ENCODE assay signal across 11 cellular contexts in genomic region chr5:61052870-61053269, GRCh38.
DNase-seq lines count a peak whose midpoint lies in the region; ATAC-seq, FAIRE-seq and TF ChIP-seq lines count a peak whose summit lies in the region.
"Had no signal": no experiment of that assay in that cellular context is flagged by ENCODE, and none has a peak within 500 bp of the region (broad histone marks: within the 10 kb centered on the region; RNA-seq: fewer than 3 reads in every experiment).

No MANE protein-coding gene starts in this region.

- DNase-seq in Calu3 = peak; percentile 15
- peak; percentile 91 for DNase-seq in IMR-90
- DNase-seq in bronchial epithelial cell (ENCODE audit: low read depth) = peak; percentile 95
- DNase-seq in mesenchymal stem cell = peak; percentile 82
- no peak for DNase-seq in lower lobe of right lung
- no peak for DNase-seq in NCI-H1105 (lab: John Stamatoyannopoulos, UW)
- DNase-seq: activated effector memory CD4-positive, alpha-beta T cell treated with Interleukin-2 at 50 U/mL for 16 hours; GDM1; NCI-H345 had no signal

- H3K9me3 ChIP-seq in IMR-90 (ENCODE audit: control insufficient read depth, insufficient read depth, low read length) (no peaks in the 10 kb centered on the region), mesenchymal stem cell (ENCODE audit: control insufficient read depth, low read length) (no peaks in the 10 kb centered on the region), lower lobe of right lung (no peaks in the 10 kb centered on the region)

- H3K4ac ChIP-seq in IMR-90 (ENCODE audit: low read depth, low read length) (no peak overlapping the region), mesenchymal stem cell (ENCODE audit: low read depth in 1 of 2, low read length in 2 of 2) (no peak overlapping the region)

- no peak overlapping the region for H3K56ac ChIP-seq in IMR-90 (ENCODE audit: extremely low read depth, insufficient read depth, low read length)

- no peak for TF ChIP-seq POLR2A in IMR-90 (IDR thresholded peaks at IDR 0.05; ENCODE audit: low read depth, low read length)

- no peak overlapping the region for H3K18ac ChIP-seq in IMR-90 (ENCODE audit: low read depth, low read length)
- no peak overlapping the region for H3K18ac ChIP-seq in mesenchymal stem cell (ENCODE audit: low read depth in 1 of 2, low read length in 2 of 2)

- H2AFZ ChIP-seq in IMR-90 (replicated peaks; ENCODE audit: low read length, poor library complexity) (no peak overlapping the region), mesenchymal stem cell (ENCODE audit: low read depth, low read length) (no peak overlapping the region)

- H4K5ac ChIP-seq in IMR-90 (ENCODE audit: low read depth, low read length) = no peak overlapping the region

- H2BK15ac ChIP-seq in IMR-90 (ENCODE audit: low read depth, low read length) = 0 out of 3 replicates have a peak overlapping the region, but pooled peaks have one; percentile 46
- H2BK15ac ChIP-seq in mesenchymal stem cell (ENCODE audit: low read depth, poor library complexity, severe bottlenecking) = no peak overlapping the region

- H3K9ac ChIP-seq in IMR-90 (ENCODE audit: low read depth, low read length) = no peak overlapping the region
- peak overlapping the region; percentile 28 for H3K9ac ChIP-seq in mesenchymal stem cell (ENCODE audit: low read length)

- no peak overlapping the region for H3K27ac ChIP-seq in IMR-90 (ENCODE audit: insufficient read depth, low read length)
- peak overlapping the region; percentile 77 for H3K27ac ChIP-seq in mesenchymal stem cell (ENCODE audit: low read length, poor library complexity, severe bottlenecking)
- H3K27ac ChIP-seq in lower lobe of right lung = no peak overlapping the region

- no peaks in the 10 kb centered on the region for H3K27me3 Mint-ChIP-seq in Calu3 (ENCODE audit: unreplicated experiment)

- in situ Hi-C loops in IMR-90 (cut with MboI; ENCODE audit: low sequenced_read_pairs) = loop anchor here (10.0 to 25.0 kb wide), 3 partner anchors 272 to 1084 kb away; no protein-coding TSS in a partner anchor

- H3K4me2 ChIP-seq in IMR-90 (ENCODE audit: low read depth, low read length) (peak overlapping the region; percentile 77; the same call in 1 of the 2 replicates), mesenchymal stem cell (ENCODE audit: low read length, poor library complexity, severe bottlenecking) (no peak overlapping the region)

- H4K91ac ChIP-seq in IMR-90 (ENCODE audit: insufficient read depth, low read depth, low read length) (no peak overlapping the region), mesenchymal stem cell (ENCODE audit: low read length) (no peak overlapping the region)

- peaks cover 3% of the 10 kb centered on the region; the same call in 1 of the 2 replicates for H3K9me1 ChIP-seq in IMR-90 (ENCODE audit: insufficient read depth, low read length)

- ATAC-seq in IMR-90 (ENCODE audit: low read depth) (peak; percentile 65), lower lobe of right lung (no peak), GM19463 (IDR thresholded peaks at IDR 0.05; ENCODE audit: unreplicated experiment) (no peak), GM21619 (IDR thresholded peaks at IDR 0.05; ENCODE audit: unreplicated experiment) (no peak)

- no peak overlapping the region for H2AK5ac ChIP-seq in IMR-90 (ENCODE audit: low read depth, low read length)
- H2AK5ac ChIP-seq in mesenchymal stem cell (ENCODE audit: low read length, severe bottlenecking) = no peak overlapping the region

- H2BK120ac ChIP-seq in IMR-90 (ENCODE audit: low read depth, low read length) (no peak overlapping the region), mesenchymal stem cell (ENCODE audit: low read depth, low read length) (no peak overlapping the region)

- H3K4me1 ChIP-seq in IMR-90 (ENCODE audit: control insufficient read depth, insufficient read depth, low read length) (peaks cover 6% of the 10 kb centered on the region; the same call in 1 of the 2 replicates), mesenchymal stem cell (ENCODE audit: control insufficient read depth, insufficient read depth, low read depth, low read length) (peaks cover 2% of the 10 kb centered on the region), lower lobe of right lung (no peaks in the 10 kb centered on the region)

- WGBS in IMR-90 (ENCODE audit: extremely low coverage in 2 of 2, insufficient read length in 1 of 2), 2 experiments = no CpG with 5 or more reads among the region's 2 CpGs
- WGBS in mesenchymal stem cell = no CpG with 5 or more reads among the region's 2 CpGs

- peaks cover 2% of the 10 kb centered on the region; the same call in 1 of the 2 replicates for H4K20me1 ChIP-seq in IMR-90 (ENCODE audit: insufficient read depth, low read length)

- FAIRE-seq in bronchial epithelial cell (lab: Jason Lieb, UNC) = no peak

- H3K36me3 Mint-ChIP-seq in Calu3 (ENCODE audit: insufficient read depth, unreplicated experiment) = no peaks in the 10 kb centered on the region

- BruUV-seq in Calu3 (replicated peaks; lab: Mats Ljungman, UMichigan) (no TSS peak), IMR-90 (replicated peaks; lab: Mats Ljungman, UMichigan) (no TSS peak)

- no peak overlapping the region for H4K8ac ChIP-seq in IMR-90 (ENCODE audit: low read depth in 2 of 2, low read length in 2 of 2)
- no peak overlapping the region for H4K8ac ChIP-seq in mesenchymal stem cell (ENCODE audit: low read length)

- H3K14ac ChIP-seq in IMR-90 (replicated peaks; ENCODE audit: low read depth, low read length) (no peak overlapping the region), mesenchymal stem cell (ENCODE audit: low read length in 2 of 2) (no peak overlapping the region)

- H3K79me1 ChIP-seq in IMR-90 (ENCODE audit: low read depth in 1 of 2, low read length in 2 of 2) (peaks cover 6 to 10% of the 10 kb centered on the region in 2 experiments; a peak in 3 of 4 replicates), mesenchymal stem cell (replicated peaks; ENCODE audit: low read length, poor library complexity, severe bottlenecking) (peaks cover 3% of the 10 kb centered on the region)

- POLR2A ChIA-PET in IMR-90 (lab: Charles Lee; ENCODE audit: unreplicated experiment) = no interaction called here

- dilution Hi-C loops in IMR-90 (cut with HindIII; ENCODE audit: low sequenced_read_pairs, unreplicated experiment) = no loop called here

- TF ChIP-seq CTCF in Calu3 (IDR thresholded peaks at IDR 0.05; ENCODE audit: unreplicated experiment) (no peak), IMR-90 (conservative IDR thresholded peaks at IDR 0.05; ENCODE audit: low read depth, low read length) (no peak), bronchial epithelial cell (IDR thresholded peaks at IDR 0.05; ENCODE audit: insufficient read depth, low read length, severe bottlenecking) (no peak), lower lobe of right lung (IDR thresholded peaks at IDR 0.05) (no peak)

- H3K4me3 ChIP-seq in IMR-90 (ENCODE audit: insufficient read depth, low read depth, low read length) (no peak overlapping the region), bronchial epithelial cell (ENCODE audit: low read depth, low read length) (no peak overlapping the region), mesenchymal stem cell (ENCODE audit: insufficient read depth in 1 of 2, low read depth in 1 of 2, low read length in 2 of 2) (no peak overlapping the region), lower lobe of right lung (no peak overlapping the region)

- H3K23ac ChIP-seq in IMR-90 (ENCODE audit: low read depth, low read length) (no peak overlapping the region), mesenchymal stem cell (ENCODE audit: low read length in 2 of 2) (no peak overlapping the region)

- H3K27me3 ChIP-seq in IMR-90 (ENCODE audit: control insufficient read depth, insufficient read depth, low read length) (no peaks in the 10 kb centered on the region), bronchial epithelial cell (ENCODE audit: control insufficient read depth, insufficient read depth, low read length) (no peaks in the 10 kb centered on the region), mesenchymal stem cell (ENCODE audit: control insufficient read depth in 1 of 2, insufficient read depth in 1 of 2, low read length in 2 of 2) (no peaks in the 10 kb centered on the region), lower lobe of right lung (ENCODE audit: low read depth) (no peaks in the 10 kb centered on the region)

- H3K36me3 ChIP-seq in IMR-90 (ENCODE audit: control insufficient read depth, insufficient read depth, low read length) (no peaks in the 10 kb centered on the region), bronchial epithelial cell (ENCODE audit: control insufficient read depth, insufficient read depth, low read length) (no peaks in the 10 kb centered on the region), mesenchymal stem cell (ENCODE audit: control insufficient read depth in 1 of 2, insufficient read depth in 2 of 2, low read depth in 1 of 2, low read length in 2 of 2) (no peaks in the 10 kb centered on the region), lower lobe of right lung (no peaks in the 10 kb centered on the region)

- H3K9me3 Mint-ChIP-seq in Calu3 (ENCODE audit: low read depth, unreplicated experiment) = no peaks in the 10 kb centered on the region

- intact Hi-C loops in Calu3 (cut with micrococcal nuclease; ENCODE audit: unreplicated experiment) (loop anchor here (2.0 to 10.0 kb wide), 6 partner anchors 96 to 589 kb away; partner anchors contain the start of gene SMIM15), IMR-90 (cut with micrococcal nuclease) (loop anchor here (5.0 to 10.0 kb wide), 3 partner anchors 96 to 1092 kb away; no protein-coding TSS in a partner anchor), lower lobe of right lung (cut with DNase I) (no loop called here)

- no peak overlapping the region for H2BK12ac ChIP-seq in mesenchymal stem cell (ENCODE audit: low read length in 2 of 2)

- peak overlapping the region; percentile 67 for H3K27ac Mint-ChIP-seq in Calu3 (ENCODE audit: unreplicated experiment)

- CTCF ChIA-PET in Calu3 (lab: Charles Lee) = no interaction called here
- CTCF ChIA-PET in IMR-90 (lab: Yijun Ruan, JAX) = interaction anchor here (0.6 kb wide), 1 partner anchor 58 kb away, joined by 3 read pairs; no protein-coding TSS in a partner anchor

- no peak overlapping the region for H2BK20ac ChIP-seq in IMR-90 (ENCODE audit: low read depth, low read length)

- peak overlapping the region; percentile 37 for H2BK5ac ChIP-seq in IMR-90 (ENCODE audit: low read depth, low read length, poor library complexity, severe bottlenecking)
- H2BK5ac ChIP-seq in mesenchymal stem cell (ENCODE audit: low read depth, low read length, poor library complexity, severe bottlenecking) = no peak overlapping the region

- TF ChIP-seq RAD21 in IMR-90 (IDR thresholded peaks at IDR 0.05; ENCODE audit: low read length) = no peak

- peaks cover 37% of the 10 kb centered on the region for H3K4me1 Mint-ChIP-seq in Calu3 (ENCODE audit: low read depth, unreplicated experiment)

- H3K4me3 Mint-ChIP-seq in Calu3 (ENCODE audit: low read depth, unreplicated experiment) = no peak overlapping the region

- no peak overlapping the region for H2AK9ac ChIP-seq in IMR-90 (replicated peaks; ENCODE audit: low read depth, low read length, poor library complexity)

TF ChIP-seq in IMR-90, 13 proteins besides CTCF, POLR2A, EP300 and RAD21:
- TF ChIP-seq MXI1 (IDR thresholded peaks at IDR 0.05; ENCODE audit: borderline replicate concordance, low read depth, low read length) (no peak), FOS (IDR thresholded peaks at IDR 0.05; ENCODE audit: low read depth, low read length) (peak; percentile 43; the same call in 1 of the 2 replicates), SMC3 (IDR thresholded peaks at IDR 0.05; ENCODE audit: low read depth, low read length) (no peak)

Comparison
In these comparisons a context has a peak if more than half of its experiments do, and no peak if none do; other contexts are left out.
1. DNase-seq: peak in Calu3 (single experiment), IMR-90 (single experiment), bronchial epithelial cell (single experiment) and mesenchymal stem cell (single experiment); none in lower lobe of right lung (single experiment) and NCI-H1105 (single experiment).